ENCODE assay signal across 20 cellular contexts in genomic region chr16:89785523-89786155, GRCh38.
DNase-seq lines count a peak whose midpoint lies in the region; ATAC-seq lines count a peak whose summit lies in the region.
"Had no signal": no experiment of that assay in that cellular context is flagged by ENCODE, and none has a peak within 500 bp of the region (broad histone marks: within the 10 kb centered on the region; RNA-seq: fewer than 3 reads in every experiment).

No MANE protein-coding gene starts in this region.

- no peak for ATAC-seq in HG03354 (IDR thresholded peaks at IDR 0.05; ENCODE audit: poor library complexity, severe bottlenecking, unreplicated experiment)

- H3K27ac Mint-ChIP-seq in T-helper 2 cell treated with Interferon-gamma antibody and Interleukin-4, amounts not matched to agents 5 μg/mL and 100 μg/mL, for 36 hours = no peak overlapping the region

- DNase-seq in T-helper 2 cell (peak in 3 of 5 experiments; percentile 28 to 93 (median 73)), NCI-H748 treated with DMSO at 0.1 percent for 48 hours (lab: John Stamatoyannopoulos, UW) (no peak), GM19238 (ENCODE audit: insufficient read length, low spot score) (no peak)
- DNase-seq in T-helper 2 cell treated with Interferon-gamma antibody and Interleukin-4, amounts not matched to agents 5 μg/mL and 100 μg/mL, for 36 hours (ENCODE audit: low spot score) = no peak
- peak; percentile 18 for DNase-seq in stimulated activated CD8-positive, alpha-beta memory T cell treated with anti-CD3 and anti-CD28 coated beads, Interleukin-12 subunit alpha, Interleukin-12 subunit beta, amount 100 ng/mL, for 1 hour (ENCODE audit: low read depth)
- no peak for DNase-seq in stimulated activated CD8-positive, alpha-beta memory T cell treated with anti-CD3 and anti-CD28 coated beads, Interleukin-4, amount 100 ng/mL, for 48 hours
- peak; percentile 8 for DNase-seq in effector CD8-positive, alpha-beta T cell (lab: John Stamatoyannopoulos, UW)
- DNase-seq: 8988T; activated CD4-positive, CD25-positive, alpha-beta regulatory T cell; activated T-cell treated with anti-CD3 and anti-CD28 coated beads, Interleukin-2, amount 50 U/mL, for 48 hours; colonic mucosa; hippocampal formation; mammary epithelial cell; naive B cell; NCI-H1048; NCI-H2029 treated with DMSO at 0.1 percent for 48 hours; NCI-H510A treated with DMSO at 0.1 percent for 48 hours; Right ventricle myocardium superior; stimulated activated CD4-positive, alpha-beta T cell treated with anti-CD3 and anti-CD28 coated beads, Interleukin-4, amount 100 ng/mL, for 24 hours had no signal

- no peaks in the 10 kb centered on the region for H3K27me3 Mint-ChIP-seq in T-helper 2 cell treated with Interferon-gamma antibody and Interleukin-4, amounts not matched to agents 5 μg/mL and 100 μg/mL, for 36 hours (ENCODE audit: low read depth)
- H3K27me3 Mint-ChIP-seq: naive B cell had no signal

- H3K4me3 Mint-ChIP-seq in T-helper 2 cell treated with Interferon-gamma antibody and Interleukin-4, amounts not matched to agents 5 μg/mL and 100 μg/mL, for 36 hours = no peak overlapping the region

- H3K36me3 Mint-ChIP-seq in T-helper 2 cell treated with Interferon-gamma antibody and Interleukin-4, amounts not matched to agents 5 μg/mL and 100 μg/mL, for 36 hours (ENCODE audit: low read depth) = peaks cover 42% of the 10 kb centered on the region

- H3K9me3 Mint-ChIP-seq in T-helper 2 cell treated with Interferon-gamma antibody and Interleukin-4, amounts not matched to agents 5 μg/mL and 100 μg/mL, for 36 hours = no peaks in the 10 kb centered on the region
- H3K9me3 Mint-ChIP-seq: naive B cell had no signal

- H3K4me1 Mint-ChIP-seq in T-helper 2 cell treated with Interferon-gamma antibody and Interleukin-4, amounts not matched to agents 5 μg/mL and 100 μg/mL, for 36 hours (ENCODE audit: low read depth) = peaks cover 18% of the 10 kb centered on the region

Comparison
In these comparisons a context has a peak if more than half of its experiments do, and no peak if none do; other contexts are left out.
1. DNase-seq: peak in T-helper 2 cell (3 of 5), stimulated activated CD8-positive, alpha-beta memory T cell treated with anti-CD3 and anti-CD28 coated beads, Interleukin-12 subunit alpha, Interleukin-12 subunit beta, amount 100 ng/mL, for 1 hour (single experiment) and effector CD8-positive, alpha-beta T cell (single experiment); none in T-helper 2 cell treated with Interferon-gamma antibody and Interleukin-4, amounts not matched to agents 5 μg/mL and 100 μg/mL, for 36 hours (single experiment), stimulated activated CD8-positive, alpha-beta memory T cell treated with anti-CD3 and anti-CD28 coated beads, Interleukin-4, amount 100 ng/mL, for 48 hours (single experiment), NCI-H748 treated with DMSO at 0.1 percent for 48 hours (single experiment) and GM19238 (single experiment).